Comparison of ENCODE assay signal across 1 cellular context in genomic region chr14:52730708-52731111, GRCh38.
TF ChIP-seq lines count a peak whose summit lies in the region.

No MANE protein-coding gene starts in this region.

TF ChIP-seq in endothelial cell of umbilical vein, 7 proteins besides CTCF, POLR2A, EP300 and RAD21:
- TF ChIP-seq MAX (IDR thresholded peaks at IDR 0.05; ENCODE audit: insufficient read depth, insufficient read length) (no peak), GATA2 (IDR thresholded peaks at IDR 0.05; ENCODE audit: insufficient read depth, insufficient read length, low read depth, low read length) (no peak), POLR2AphosphoS5 (IDR thresholded peaks at IDR 0.05; ENCODE audit: insufficient read depth, low read depth, low read length) (no peak), FOS (IDR thresholded peaks at IDR 0.05; ENCODE audit: borderline replicate concordance, insufficient read depth, low read length) (no peak), MYC (IDR thresholded peaks at IDR 0.05; ENCODE audit: low read depth, low read length) (no peak), EZH2 (IDR thresholded peaks at IDR 0.05; ENCODE audit: borderline replicate concordance, low read depth, low read length, severe bottlenecking) (no peak), JUN (IDR thresholded peaks at IDR 0.05; ENCODE audit: borderline replicate concordance, insufficient read depth, insufficient read length, low read depth) (no peak)
